22 cellular contexts compared by ENCODE assay signal in the genomic region with DNA sequence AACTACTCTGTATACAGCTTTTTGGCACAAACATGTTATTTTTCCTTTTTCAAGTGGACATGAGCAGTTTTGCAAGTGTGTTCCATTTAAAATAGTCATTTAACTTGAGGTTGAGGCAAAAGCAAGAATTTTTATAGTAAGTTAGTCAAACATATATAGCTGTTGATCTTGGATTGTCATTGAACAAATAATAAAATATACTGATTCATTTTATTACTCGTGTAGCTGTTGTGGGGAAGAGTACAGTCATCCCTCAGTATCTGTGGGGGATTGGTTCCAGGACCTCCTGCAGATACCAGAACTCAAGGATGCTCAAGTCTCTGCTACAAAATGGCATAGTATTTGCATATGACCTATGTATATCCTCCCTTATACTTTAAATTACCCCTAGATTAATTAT.
"Had no signal": no experiment of that assay in that cellular context is flagged by ENCODE, and none has a peak within 500 bp of the region (broad histone marks: within the 10 kb centered on the region; RNA-seq: fewer than 3 reads in every experiment).

No MANE protein-coding gene starts in this region.

- H3K4me1 ChIP-seq: transverse colon had no signal

- H3K4me3 ChIP-seq: left lung, lung, transverse colon had no signal

- H3K27ac ChIP-seq: brain microvascular endothelial cell, left lung, transverse colon, WERI-Rb-1 had no signal

- H3K36me3 ChIP-seq: brain microvascular endothelial cell had no signal

- DNase-seq: activated CD4-positive, alpha-beta T cell treated with anti-CD3 and anti-CD28 coated beads for 48 hours; activated CD4-positive, alpha-beta T cell treated with anti-CD3 and anti-CD28 coated beads, Interleukin-2, amount 50 U/mL, for 48 hours; activated CD8-positive, alpha-beta memory T cell treated with anti-CD3 and anti-CD28 coated beads for 24 hours; activated effector memory CD4-positive, alpha-beta T cell treated with Interleukin-2 at 50 U/mL for 16 hours; activated naive CD4-positive, alpha-beta T cell treated with Interleukin-2 at 50 U/mL for 16 hours; activated naive CD8-positive, alpha-beta T cell treated with anti-CD3 and anti-CD28 coated beads, Interleukin-2, amount 10 ng/mL, durations not matched to agents 7 days and 5 days; brain microvascular endothelial cell; cortex of kidney; effector memory CD8-positive, alpha-beta T cell; foreskin fibroblast; left lung; mesendoderm; natural killer cell; small intestine; stimulated activated CD4-positive, alpha-beta T cell treated with anti-CD3 and anti-CD28 coated beads, Interleukin-1b, Interleukin-23, amount 100 ng/mL, for 48 hours; stimulated activated naive CD4-positive, alpha-beta T cell; T-helper 2 cell; transverse colon; WERI-Rb-1 had no signal

- H3K27me3 ChIP-seq: brain microvascular endothelial cell, left lung, transverse colon had no signal

- H3K9me3 ChIP-seq: left lung, transverse colon had no signal

- ATAC-seq: activated CD4-positive, CD25-positive, alpha-beta regulatory T cell treated with anti-CD3 and anti-CD28 coated beads, Interleukin-2, amount 50 U/mL, for 24 hours; effector memory CD8-positive, alpha-beta T cell; left lung; natural killer cell; sciatic nerve had no signal
